ENCODE assay signal across 19 cellular contexts in the genomic region with DNA sequence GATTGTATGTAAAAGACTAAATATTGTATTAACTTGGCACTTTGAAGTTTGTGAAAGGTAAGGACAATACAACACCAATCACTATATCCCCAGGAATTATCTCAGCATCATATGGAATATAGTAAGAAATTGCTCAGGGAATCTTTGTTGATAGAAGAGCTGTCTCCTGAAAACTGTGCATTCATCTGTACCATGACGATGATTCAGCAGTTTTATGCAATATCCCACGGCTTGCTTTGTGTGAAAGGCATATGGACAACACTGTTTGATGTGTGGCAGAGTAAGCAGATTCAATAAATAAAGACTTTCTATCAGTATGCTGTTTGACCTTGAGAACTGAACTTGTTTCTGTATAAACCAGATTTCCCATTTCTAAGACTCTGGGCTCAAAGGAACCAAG.
DNase-seq lines count a peak whose midpoint lies in the region; TF ChIP-seq lines count a peak whose summit lies in the region.
"Had no signal": no experiment of that assay in that cellular context is flagged by ENCODE, and none has a peak within 500 bp of the region (broad histone marks: within the 10 kb centered on the region; RNA-seq: fewer than 3 reads in every experiment).

No MANE protein-coding gene starts in this region.

- TF ChIP-seq POLR2A in breast epithelium (IDR thresholded peaks at IDR 0.05) = no peak

- no peaks in the 10 kb centered on the region for H3K27me3 ChIP-seq in breast epithelium
- H3K27me3 ChIP-seq in skeletal muscle tissue (ENCODE audit: control insufficient read depth in 3 of 3, insufficient read depth in 3 of 3, low read length in 3 of 3) = no peaks in the 10 kb centered on the region
- H3K27me3 ChIP-seq: SJSA1 had no signal

- no peaks in the 10 kb centered on the region for H3K27me3 Mint-ChIP-seq in MCF 10A (ENCODE audit: insufficient read depth, unreplicated experiment)

- BruUV-seq in MCF 10A (replicated peaks; lab: Mats Ljungman, UMichigan) = no TSS peak

- H3K36me3 Mint-ChIP-seq in MCF 10A (ENCODE audit: insufficient read depth, unreplicated experiment) = no peaks in the 10 kb centered on the region

- H3K36me3 ChIP-seq in breast epithelium (no peaks in the 10 kb centered on the region), skeletal muscle tissue (ENCODE audit: control insufficient read depth in 3 of 3, insufficient read depth in 3 of 3, low read length in 3 of 3) (no peaks in the 10 kb centered on the region)
- H3K36me3 ChIP-seq: SJSA1 had no signal

- no peak overlapping the region for H3K4me3 Mint-ChIP-seq in MCF 10A (ENCODE audit: unreplicated experiment)

- no peaks in the 10 kb centered on the region for H3K9me3 ChIP-seq in breast epithelium
- no peaks in the 10 kb centered on the region for H3K9me3 ChIP-seq in skeletal muscle tissue (ENCODE audit: control insufficient read depth in 3 of 3, low read length in 3 of 3)
- H3K9me3 ChIP-seq: SJSA1 had no signal

- no peaks in the 10 kb centered on the region for H3K4me1 Mint-ChIP-seq in MCF 10A (ENCODE audit: insufficient read depth, unreplicated experiment)

- H3K27ac Mint-ChIP-seq in MCF 10A (ENCODE audit: low read depth, unreplicated experiment) = no peak overlapping the region

- CTCF ChIA-PET in MCF 10A (lab: Yijun Ruan, JAX) = interaction anchor here (1.5 kb wide), 1 partner anchor 11 kb away, joined by 5 read pairs; no protein-coding TSS in a partner anchor

- no peak for TF ChIP-seq CTCF in MCF 10A (IDR thresholded peaks at IDR 0.05; ENCODE audit: unreplicated experiment)
- TF ChIP-seq CTCF in breast epithelium (IDR thresholded peaks at IDR 0.05) = no peak
- no peak for TF ChIP-seq CTCF in epithelial cell of esophagus (IDR thresholded peaks at IDR 0.05; ENCODE audit: insufficient read depth, low read depth, low read length, missing control alignments)

- no peaks in the 10 kb centered on the region for H3K4me1 ChIP-seq in breast epithelium
- H3K4me1 ChIP-seq in skeletal muscle tissue (ENCODE audit: control insufficient read depth in 3 of 3, insufficient read depth in 3 of 3, low read length in 3 of 3) = peaks cover 11 to 22% (median 16%) of the 10 kb centered on the region in 3 donors
- H3K4me1 ChIP-seq: SJSA1 had no signal

- no peak overlapping the region for H3K9ac ChIP-seq in skeletal muscle tissue (ENCODE audit: low read depth in 1 of 3, low read length in 3 of 3)

- H3K27ac ChIP-seq in breast epithelium (no peak overlapping the region), skeletal muscle tissue (ENCODE audit: low read depth, low read length) (peak overlapping the region; percentile 37)
- H3K27ac ChIP-seq: HL-60, SJSA1 had no signal

- intact Hi-C loops in MCF 10A (cut with micrococcal nuclease) = no loop called here
- intact Hi-C loops in breast epithelium (cut with DNase I; ENCODE audit: low total_unique reads) = no loop called here

- peak; percentile 33 for DNase-seq in MCF 10A (ENCODE audit: unreplicated experiment)
- no peak for DNase-seq in breast epithelium (ENCODE audit: low spot score in 2 of 2)
- DNase-seq in OCI-M1 (lab: John Stamatoyannopoulos, UW) = peak; percentile 47
- peak; percentile 22 for DNase-seq in epithelial cell of esophagus (ENCODE audit: low read depth)
- DNase-seq in germinal center (ENCODE audit: low spot score) = no peak
- DNase-seq in RPMI8226 = no peak
- DNase-seq: ACHN, Calu3, DMS153, H7, Kasumi-1, NCI-H226, NCI-H524 treated with DMSO at 0.1 percent for 48 hours, NCI-H774, PC-3, Right ventricle myocardium superior had no signal

- H3K4me3 ChIP-seq in breast epithelium = no peak overlapping the region
- H3K4me3 ChIP-seq in epithelial cell of esophagus (ENCODE audit: low read length) = no peak overlapping the region
- no peak overlapping the region for H3K4me3 ChIP-seq in skeletal muscle tissue (ENCODE audit: low read length in 3 of 3)
- H3K4me3 ChIP-seq: SJSA1 had no signal

- POLR2A ChIA-PET in MCF 10A (lab: Yijun Ruan, JAX) = no interaction called here

- H3K9me3 Mint-ChIP-seq in MCF 10A (ENCODE audit: unreplicated experiment) = no peaks in the 10 kb centered on the region

Comparison
In these comparisons a context has a peak if more than half of its experiments do, and no peak if none do; other contexts are left out.
1. DNase-seq: peak in MCF 10A (single experiment), OCI-M1 (single experiment) and epithelial cell of esophagus (single experiment); none in breast epithelium (0 of 2), germinal center (single experiment) and RPMI8226 (single experiment).